In genomic region chr11:134385774-134386565, GRCh38 we compare ENCODE assay signal across 15 cellular contexts. TPM values are rescaled to one million over a fixed set of nuclear protein-coding genes. Genes with fewer than 3 reads are reported as not detected.
DNase-seq lines count a peak whose midpoint lies in the region; ATAC-seq and TF ChIP-seq lines count a peak whose summit lies in the region.
"Had no signal": no experiment of that assay in that cellular context is flagged by ENCODE, and none has a peak within 500 bp of the region (broad histone marks: within the 10 kb centered on the region; RNA-seq: fewer than 3 reads in every experiment).

No MANE protein-coding gene starts in this region.

- POLR2A ChIA-PET in A673 (lab: Charles Lee; ENCODE audit: low non-redundant PET): interaction anchor here (0.6 kb wide), 1 partner anchor 38 kb away, joined by 4 read pairs; no protein-coding TSS in a partner anchor

- H3K9me3 Mint-ChIP-seq in stimulated activated memory B cell treated with anti-CD40 and anti-IgM and Interleukin-4, amounts not matched to agents 10 μg/mL and 1 μg/mL and 100 μg/mL, for 72 hours: no peaks in the 10 kb centered on the region
- H3K9me3 Mint-ChIP-seq: activated naive CD4-positive, alpha-beta T cell treated with anti-CD3 and anti-CD28 coated beads, Interleukin-2, amount 50 U/mL, for 24 hours had no signal

- CTCF ChIA-PET in A673 (lab: Charles Lee): no interaction called here

- H3K4me1 Mint-ChIP-seq in stimulated activated memory B cell treated with anti-CD40 and anti-IgM and Interleukin-4, amounts not matched to agents 10 μg/mL and 1 μg/mL and 100 μg/mL, for 72 hours: no peaks in the 10 kb centered on the region

- H3K36me3 Mint-ChIP-seq in stimulated activated memory B cell treated with anti-CD40 and anti-IgM and Interleukin-4, amounts not matched to agents 10 μg/mL and 1 μg/mL and 100 μg/mL, for 72 hours: no peaks in the 10 kb centered on the region
- H3K36me3 Mint-ChIP-seq: activated naive CD4-positive, alpha-beta T cell treated with anti-CD3 and anti-CD28 coated beads, Interleukin-2, amount 50 U/mL, for 24 hours had no signal

- BruUV-seq in A673 (replicated peaks; lab: Mats Ljungman, UMichigan): no TSS peak

- peak; percentile 27 for DNase-seq in A673 (ENCODE audit: low spot score)
- peak; percentile 50 for DNase-seq in LNCaP clone FGC (ENCODE audit: low read depth)
- peak; percentile 61 for DNase-seq in NCI-H2196 treated with DMSO at 0.1 percent for 48 hours (lab: John Stamatoyannopoulos, UW; ENCODE audit: unreplicated experiment)
- peak in 41 of 58 donors; percentile 12 to 83 (median 46) for DNase-seq in anterior cingulate cortex (lab: John Stamatoyannopoulos, UW)
- no peak for DNase-seq in MV-4-11 (lab: John Stamatoyannopoulos, UW)
- DNase-seq: activated CD4-positive, alpha-beta T cell treated with anti-CD3 and anti-CD28 coated beads, Interleukin-2, amount 50 U/mL, for 4 hours; dermis blood vessel endothelial cell; SW 1271 had no signal

- H3K36me3 ChIP-seq in A673 (ENCODE audit: insufficient read depth, low read length, poor library complexity, severe bottlenecking): no peaks in the 10 kb centered on the region
- H3K36me3 ChIP-seq: gastroesophageal sphincter had no signal

- no peak overlapping the region for H3K4me3 Mint-ChIP-seq in stimulated activated memory B cell treated with anti-CD40 and anti-IgM and Interleukin-4, amounts not matched to agents 10 μg/mL and 1 μg/mL and 100 μg/mL, for 72 hours

- no peak overlapping the region for H3K27ac Mint-ChIP-seq in stimulated activated memory B cell treated with anti-CD40 and anti-IgM and Interleukin-4, amounts not matched to agents 10 μg/mL and 1 μg/mL and 100 μg/mL, for 72 hours
- H3K27ac Mint-ChIP-seq: activated naive CD4-positive, alpha-beta T cell treated with anti-CD3 and anti-CD28 coated beads, Interleukin-2, amount 50 U/mL, for 24 hours had no signal

- peaks cover 18% of the 10 kb centered on the region for H3K27me3 Mint-ChIP-seq in stimulated activated memory B cell treated with anti-CD40 and anti-IgM and Interleukin-4, amounts not matched to agents 10 μg/mL and 1 μg/mL and 100 μg/mL, for 72 hours

- H3K4me1 ChIP-seq in A673 (ENCODE audit: insufficient read depth, low read length, poor library complexity, severe bottlenecking): no peaks in the 10 kb centered on the region
- H3K4me1 ChIP-seq: gastroesophageal sphincter had no signal

- no peak overlapping the region for H3K4me3 ChIP-seq in A673 (ENCODE audit: low read depth, low read length, poor library complexity, severe bottlenecking)
- H3K4me3 ChIP-seq in LNCaP clone FGC (ENCODE audit: low read depth, low read length): no peak overlapping the region
- H3K4me3 ChIP-seq: gastroesophageal sphincter had no signal

- H3K27ac ChIP-seq in A673 (ENCODE audit: low read depth, low read length, poor library complexity, severe bottlenecking): no peak overlapping the region
- H3K27ac ChIP-seq: gastroesophageal sphincter had no signal

- H3K9me3 ChIP-seq in A673 (ENCODE audit: low read depth, low read length, poor library complexity, severe bottlenecking): no peaks in the 10 kb centered on the region
- H3K9me3 ChIP-seq: gastroesophageal sphincter had no signal

- no peaks in the 10 kb centered on the region for H3K27me3 ChIP-seq in A673 (replicated peaks; ENCODE audit: insufficient read depth, low read depth, low read length, poor library complexity)

- TF ChIP-seq CTCF in A673 (conservative IDR thresholded peaks at IDR 0.05; ENCODE audit: low read depth, low read length) (no peak), LNCaP clone FGC (IDR thresholded peaks at IDR 0.05; ENCODE audit: control insufficient read depth, extremely low read depth, insufficient read depth) (no peak)

- ATAC-seq in HG02678 (IDR thresholded peaks at IDR 0.05; ENCODE audit: unreplicated experiment): no peak
- no peak for ATAC-seq in HG03175 (IDR thresholded peaks at IDR 0.05; ENCODE audit: unreplicated experiment)
- no peak for ATAC-seq in stimulated activated memory B cell treated with anti-CD40 and anti-IgM and Interleukin-4, amounts not matched to agents 10 μg/mL and 1 μg/mL and 100 μg/mL, for 72 hours
- ATAC-seq: gastroesophageal sphincter, HCT116, left lobe of liver had no signal

- intact Hi-C loops in A673 (cut with micrococcal nuclease; ENCODE audit: unreplicated experiment): no loop called here

RNA-seq across cellular contexts. Expression of gene B3GAT1, which starts 26.1 kb away (rescaled TPM):
- total RNA-seq in A673 (2021): 3.7 and 5.5 TPM in 2 replicates
- total RNA-seq: dermis blood vessel endothelial cell had no signal

RNA-seq across cellular contexts. Expression of gene GLB1L2, which starts 54.2 kb away (rescaled TPM):
- total RNA-seq in A673 (2021): 21.7 and 22.6 TPM in 2 replicates
